Comparison of ENCODE assay signal across 2 cellular contexts in genomic region chr13:111212517-111212873, GRCh38.
TF ChIP-seq lines count a peak whose summit lies in the region.

No MANE protein-coding gene starts in this region.

TF ChIP-seq in endothelial cell of umbilical vein, 7 proteins besides CTCF, POLR2A, EP300 and RAD21 (continued from another document):
- TF ChIP-seq POLR2AphosphoS5 (IDR thresholded peaks at IDR 0.05; ENCODE audit: insufficient read depth, low read depth, low read length), result no peak

TF ChIP-seq in SK-N-SH, 30 proteins besides CTCF, POLR2A, EP300 and RAD21 (continued from another document):
- no peak for TF ChIP-seq ZBTB33 (IDR thresholded peaks at IDR 0.05; ENCODE audit: borderline replicate concordance, low read depth)
- TF ChIP-seq TAF1 (IDR thresholded peaks at IDR 0.05; ENCODE audit: borderline replicate concordance, low read depth, low read length), result no peak
- TF ChIP-seq REST (IDR thresholded peaks at IDR 0.05; ENCODE audit: low read depth, low read length), result no peak
- TF ChIP-seq RCOR1 (IDR thresholded peaks at IDR 0.05; ENCODE audit: low read length), result no peak
- TF ChIP-seq RFX5 (IDR thresholded peaks at IDR 0.05; ENCODE audit: low read length), result no peak
- no peak for TF ChIP-seq SMC3 (IDR thresholded peaks at IDR 0.05; ENCODE audit: low read depth, low read length)
- no peak for TF ChIP-seq FOXM1 (IDR thresholded peaks at IDR 0.05; ENCODE audit: low read depth)
- no peak for TF ChIP-seq IRF3 (IDR thresholded peaks at IDR 0.05; ENCODE audit: low read depth, low read length)
- TF ChIP-seq EZH2phosphoT487 (IDR thresholded peaks at IDR 0.05; ENCODE audit: borderline replicate concordance, low read depth), result no peak
- no peak for TF ChIP-seq MAX (IDR thresholded peaks at IDR 0.05; ENCODE audit: low read depth)
- TF ChIP-seq SIN3A (IDR thresholded peaks at IDR 0.05; ENCODE audit: borderline replicate concordance, low read depth, low read length), result no peak
